Comparison of ENCODE assay signal across 8 cellular contexts in the genomic region with DNA sequence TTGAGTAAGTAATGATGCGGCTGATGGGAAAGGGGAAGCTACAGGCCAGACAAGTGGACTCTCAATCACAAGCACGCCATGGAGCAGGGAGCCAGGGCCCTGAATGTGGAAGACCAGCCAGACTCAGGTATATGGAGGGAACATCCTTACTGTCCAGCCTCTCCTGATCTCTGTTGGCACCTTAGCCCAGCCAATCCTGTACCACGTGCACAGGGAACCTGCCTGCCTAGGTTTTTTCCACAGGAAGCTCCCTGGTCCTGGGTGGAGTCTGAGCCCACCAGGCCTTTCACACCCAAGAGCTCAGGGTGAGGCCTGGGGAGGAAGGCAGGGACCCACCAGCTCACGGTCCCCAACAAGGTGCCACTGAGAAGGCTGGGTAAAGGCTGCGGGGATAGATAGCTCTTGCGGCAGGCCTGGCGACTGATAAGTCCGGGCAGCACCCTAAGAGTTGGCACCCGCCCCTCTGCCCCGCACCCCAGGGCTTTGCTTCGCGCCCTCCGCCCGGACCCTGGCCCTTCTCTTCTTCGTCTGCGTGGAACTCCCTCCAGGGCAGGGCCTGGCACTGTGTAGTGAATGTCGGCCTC. TPM values are rescaled to one million over a fixed set of nuclear protein-coding genes. Genes with fewer than 3 reads are reported as not detected.
DNase-seq lines count a peak whose midpoint lies in the region; ATAC-seq, FAIRE-seq and TF ChIP-seq lines count a peak whose summit lies in the region.
"Had no signal": no experiment of that assay in that cellular context is flagged by ENCODE, and none has a peak within 500 bp of the region (broad histone marks: within the 10 kb centered on the region; RNA-seq: fewer than 3 reads in every experiment).

No MANE protein-coding gene starts in this region.

- TF ChIP-seq CTCF in GM23338 (conservative IDR thresholded peaks at IDR 0.05; ENCODE audit: low read depth in 2 of 2) (no peak), epithelial cell of proximal tubule (conservative IDR thresholded peaks at IDR 0.05; ENCODE audit: low read depth, low read length) (no peak), parathyroid adenoma (IDR thresholded peaks at IDR 0.05) (no peak)

- H3K27me3 ChIP-seq in GM23338 (ENCODE audit: insufficient read depth) = no peaks in the 10 kb centered on the region
- H3K27me3 ChIP-seq in parathyroid adenoma (ENCODE audit: control insufficient read depth, insufficient read depth, low read length) = no peaks in the 10 kb centered on the region

- no peak overlapping the region for H3K9ac ChIP-seq in parathyroid adenoma

- no peak for FAIRE-seq in RCC 7860 (lab: Jason Lieb, UNC)
- FAIRE-seq: endometrium had no signal

- H3K4me2 ChIP-seq in GM23338 = peak overlapping the region; percentile 94
- H3K4me2 ChIP-seq in parathyroid adenoma (ENCODE audit: low read length) = peak overlapping the region; percentile 64

- H3K9me3 ChIP-seq in parathyroid adenoma (ENCODE audit: control insufficient read depth, low read length) = no peaks in the 10 kb centered on the region

- peaks cover 26% of the 10 kb centered on the region for H3K4me1 Mint-ChIP-seq in GM23338

- peaks cover 11% of the 10 kb centered on the region for H3K79me2 ChIP-seq in GM23338 (replicated peaks; ENCODE audit: insufficient read depth)
- no peaks in the 10 kb centered on the region for H3K79me2 ChIP-seq in parathyroid adenoma

- peaks cover 11% of the 10 kb centered on the region for H3K27me3 Mint-ChIP-seq in GM23338 (ENCODE audit: insufficient read depth, low read depth, poor library complexity)

- peaks cover 9% of the 10 kb centered on the region; the same call in 1 of the 2 replicates for H3K36me3 ChIP-seq in GM23338 (ENCODE audit: insufficient read depth)
- H3K36me3 ChIP-seq in parathyroid adenoma (ENCODE audit: control insufficient read depth, insufficient read depth, low read length) = no peaks in the 10 kb centered on the region

- DNase-seq in GM23338 (ENCODE audit: low spot score) = peak; percentile 28
- DNase-seq in RCC 7860 (ENCODE audit: low spot score) = peak; percentile 30
- no peak for DNase-seq in epithelial cell of proximal tubule (ENCODE audit: low read depth)
- no peak for DNase-seq in NCI-H2196 treated with DMSO at 0.1 percent for 48 hours (lab: John Stamatoyannopoulos, UW; ENCODE audit: unreplicated experiment)
- DNase-seq in DMS153 (lab: John Stamatoyannopoulos, UW) = no peak

- ATAC-seq in GM23338 (peak; percentile 18), GM18519 (IDR thresholded peaks at IDR 0.05; ENCODE audit: low FRiP score, unreplicated experiment) (no peak)

- peak overlapping the region; percentile 92 for H3K4me3 Mint-ChIP-seq in GM23338

- H3K27ac Mint-ChIP-seq in GM23338 = peak overlapping the region; percentile 97

- H3F3A ChIP-seq in GM23338 (replicated peaks; ENCODE audit: low read depth) = no peaks in the 10 kb centered on the region

- H2AFZ ChIP-seq in GM23338 (peak overlapping the region; percentile 83), parathyroid adenoma (peak overlapping the region; percentile 89)

- peaks cover 28% of the 10 kb centered on the region for H3K36me3 Mint-ChIP-seq in GM23338 (ENCODE audit: low read depth)

- H3K27ac ChIP-seq in GM23338 (ENCODE audit: low read depth) (peak overlapping the region; percentile 99), parathyroid adenoma (peak overlapping the region; percentile 93)

- no peaks in the 10 kb centered on the region for H3K9me2 ChIP-seq in GM23338 (ENCODE audit: insufficient read depth)

- peaks cover 16% of the 10 kb centered on the region; the same call in 1 of the 2 replicates for H4K20me1 ChIP-seq in GM23338 (replicated peaks; ENCODE audit: insufficient read depth)

- H3K4me3 ChIP-seq in GM23338 (peak overlapping the region; percentile 89), epithelial cell of proximal tubule (ENCODE audit: low read depth, low read length) (peak overlapping the region; percentile 91), parathyroid adenoma (ENCODE audit: low read depth, low read length) (peak overlapping the region; percentile 79)

- H3K4me1 ChIP-seq in GM23338 (ENCODE audit: insufficient read depth) (peaks cover 15% of the 10 kb centered on the region), parathyroid adenoma (peaks cover 17% of the 10 kb centered on the region)

- H3K9me3 Mint-ChIP-seq in GM23338 = no peaks in the 10 kb centered on the region

TF ChIP-seq in GM23338, 12 proteins besides CTCF, POLR2A, EP300 and RAD21:
- TF ChIP-seq EZH2 (IDR thresholded peaks at IDR 0.05; ENCODE audit: low read depth, unreplicated experiment) (no peak), NANOG (IDR thresholded peaks at IDR 0.05; ENCODE audit: borderline replicate concordance) (no peak)

RNA-seq across cellular contexts. Expression of a gene that starts 0.9 kb away (rescaled TPM):
- total RNA-seq in GM23338 (2014; rRNA removed; shearing (Covaris generic)) = 202 and 264 TPM in 2 replicates
- 170 and 178 TPM in 2 replicates for polyA plus RNA-seq in GM23338 (2016; fragmentation: Nextera tagmentation; extraction: Ambion mirVana)
- total RNA-seq in epithelial cell of proximal tubule = 126 and 199 TPM in 2 replicates

RNA-seq across cellular contexts. Expression of a gene that starts 16.1 kb away (rescaled TPM):
- 8.7 and 11.1 TPM in 2 replicates for total RNA-seq in GM23338 (2014; rRNA removed; shearing (Covaris generic))
- 5.0 and 5.9 TPM in 2 replicates for polyA plus RNA-seq in GM23338 (2016; fragmentation: Nextera tagmentation; extraction: Ambion mirVana)
- 4.3 and 5.5 TPM in 2 replicates for total RNA-seq in epithelial cell of proximal tubule

RNA-seq across cellular contexts. Expression of a gene that starts 16.1 kb away (rescaled TPM):
- total RNA-seq in GM23338 (2014; rRNA removed; shearing (Covaris generic)) = 24.4 and 32.5 TPM in 2 replicates
- 13.2 and 14.6 TPM in 2 replicates for polyA plus RNA-seq in GM23338 (2016; fragmentation: Nextera tagmentation; extraction: Ambion mirVana)
- 18.0 and 19.0 TPM in 2 replicates for total RNA-seq in epithelial cell of proximal tubule

RNA-seq across cellular contexts. Expression of a gene that starts 46.3 kb away (rescaled TPM):
- 8.2 and 10.4 TPM in 2 replicates for total RNA-seq in GM23338 (2014; rRNA removed; shearing (Covaris generic))
- 2.9 and 3.5 TPM in 2 replicates for polyA plus RNA-seq in GM23338 (2016; fragmentation: Nextera tagmentation; extraction: Ambion mirVana)
- 0.07 and 0.86 TPM in 2 replicates for total RNA-seq in epithelial cell of proximal tubule

RNA-seq across cellular contexts. Expression of a gene that starts 50.5 kb away (rescaled TPM):
- 29.4 and 36.1 TPM in 2 replicates for total RNA-seq in GM23338 (2014; rRNA removed; shearing (Covaris generic))
- polyA plus RNA-seq in GM23338 (2016; fragmentation: Nextera tagmentation; extraction: Ambion mirVana) = 7.8 and 10.2 TPM in 2 replicates
- 50.4 and 88.9 TPM in 2 replicates for total RNA-seq in epithelial cell of proximal tubule

Comparison
In these comparisons a context has a peak if more than half of its experiments do, and no peak if none do; other contexts are left out.
1. DNase-seq: peak in GM23338 (single experiment) and RCC 7860 (single experiment); none in epithelial cell of proximal tubule (single experiment), NCI-H2196 treated with DMSO at 0.1 percent for 48 hours (single experiment) and DMS153 (single experiment).
2. Peak in every context shown above with its lines, with median percentiles within 50 percentile points of each other: H3K4me3 ChIP-seq.